Comparison of ENCODE assay signal across 10 cellular contexts in genomic region chr22:24564376-24565058, GRCh38. TPM values are rescaled to one million over a fixed set of nuclear protein-coding genes. Genes with fewer than 3 reads are reported as not detected.
A peak's percentile ranks its signal among the peaks of the same experiment; 100 is the strongest.
DNase-seq lines count a peak whose midpoint lies in the region; ATAC-seq and TF ChIP-seq lines count a peak whose summit lies in the region.
"Had no signal": no experiment of that assay in that cellular context is flagged by ENCODE, and none has a peak within 500 bp of the region (broad histone marks: within the 10 kb centered on the region; RNA-seq: fewer than 3 reads in every experiment).

No MANE protein-coding gene starts in this region.

- intact Hi-C loops in body of pancreas (cut with DNase I) (no loop called here), right cardiac atrium (cut with DNase I) (no loop called here)

- CTCF ChIA-PET in activated CD8-positive, alpha-beta memory T cell treated with anti-CD3 and anti-CD28 coated beads, Interleukin-2, amount 10 ng/mL, durations not matched to agents 7 days and 5 days (lab: Charles Lee) = interaction anchor here (0.7 to 1.2 kb wide), 2 partner anchors 10 to 28 kb away, joined by 3 read pairs; partner anchors contain the start of gene GUCD1

- no peaks in the 10 kb centered on the region for H3K9me3 Mint-ChIP-seq in activated CD8-positive, alpha-beta memory T cell treated with anti-CD3 and anti-CD28 coated beads, Interleukin-2, amount 10 ng/mL, durations not matched to agents 7 days and 5 days (ENCODE audit: low read depth)
- no peaks in the 10 kb centered on the region for H3K9me3 Mint-ChIP-seq in stimulated activated effector memory CD8-positive, alpha-beta T cell treated with anti-CD3 and anti-CD28 coated beads, Interleukin-12 subunit alpha, Interleukin-12 subunit beta, amount 100 ng/mL, for 72 hours

- H3K36me3 Mint-ChIP-seq in activated CD8-positive, alpha-beta memory T cell treated with anti-CD3 and anti-CD28 coated beads, Interleukin-2, amount 10 ng/mL, durations not matched to agents 7 days and 5 days = peaks cover 40% of the 10 kb centered on the region
- peaks cover 99% of the 10 kb centered on the region for H3K36me3 Mint-ChIP-seq in stimulated activated effector memory CD8-positive, alpha-beta T cell treated with anti-CD3 and anti-CD28 coated beads, Interleukin-12 subunit alpha, Interleukin-12 subunit beta, amount 100 ng/mL, for 72 hours

- H3K27ac Mint-ChIP-seq in activated CD8-positive, alpha-beta memory T cell treated with anti-CD3 and anti-CD28 coated beads, Interleukin-2, amount 10 ng/mL, durations not matched to agents 7 days and 5 days = peak overlapping the region; percentile 52
- H3K27ac Mint-ChIP-seq in stimulated activated effector memory CD8-positive, alpha-beta T cell treated with anti-CD3 and anti-CD28 coated beads, Interleukin-12 subunit alpha, Interleukin-12 subunit beta, amount 100 ng/mL, for 72 hours = peak overlapping the region; percentile 78

- no peak for ATAC-seq in activated CD8-positive, alpha-beta memory T cell treated with anti-CD3 and anti-CD28 coated beads, Interleukin-2, amount 10 ng/mL, durations not matched to agents 7 days and 5 days
- ATAC-seq in body of pancreas (peak; percentile 24), right cardiac atrium (peak; percentile 78 to 83), HG02798 (IDR thresholded peaks at IDR 0.05; ENCODE audit: poor library complexity, unreplicated experiment) (no peak)
- no peak for ATAC-seq in stimulated activated effector memory CD8-positive, alpha-beta T cell treated with anti-CD3 and anti-CD28 coated beads, Interleukin-12 subunit alpha, Interleukin-12 subunit beta, amount 100 ng/mL, for 72 hours

- H3K4me1 Mint-ChIP-seq in activated CD8-positive, alpha-beta memory T cell treated with anti-CD3 and anti-CD28 coated beads, Interleukin-2, amount 10 ng/mL, durations not matched to agents 7 days and 5 days = peaks cover 42% of the 10 kb centered on the region
- peaks cover 42% of the 10 kb centered on the region for H3K4me1 Mint-ChIP-seq in stimulated activated effector memory CD8-positive, alpha-beta T cell treated with anti-CD3 and anti-CD28 coated beads, Interleukin-12 subunit alpha, Interleukin-12 subunit beta, amount 100 ng/mL, for 72 hours

- no peaks in the 10 kb centered on the region for H3K9me3 ChIP-seq in body of pancreas
- H3K9me3 ChIP-seq in right cardiac atrium (ENCODE audit: control insufficient read depth, low read length) = no peaks in the 10 kb centered on the region
- H3K9me3 ChIP-seq: colonic mucosa had no signal

- H3K4me3 ChIP-seq in body of pancreas = no peak overlapping the region
- H3K4me3 ChIP-seq in right cardiac atrium (ENCODE audit: low read length) = no peak overlapping the region
- H3K4me3 ChIP-seq: colonic mucosa had no signal

- H3K27ac ChIP-seq in body of pancreas (no peak overlapping the region), right cardiac atrium (ENCODE audit: low read length) (peak overlapping the region; percentile 97)
- H3K27ac ChIP-seq: colonic mucosa had no signal

- H3K4me1 ChIP-seq in body of pancreas (peaks cover 20% of the 10 kb centered on the region), right cardiac atrium (ENCODE audit: control insufficient read depth, insufficient read depth, low read length) (peaks cover 8% of the 10 kb centered on the region)
- H3K4me1 ChIP-seq: colonic mucosa had no signal

- TF ChIP-seq POLR2A in body of pancreas (IDR thresholded peaks at IDR 0.05) = no peak

- WGBS in body of pancreas, 2 donors = 46 to 52% methylated on average over 2 of the region's 2 CpGs
- 45% methylated on average over 2 of the region's 2 CpGs for WGBS in right cardiac atrium

- H3K36me3 ChIP-seq in body of pancreas (replicated peaks in 1 of 2; ENCODE audit: insufficient read depth in 1 of 2, low read depth in 2 of 2) = peaks cover 0 to 7% of the 10 kb centered on the region in 2 donors

- no peak for TF ChIP-seq CTCF in body of pancreas (IDR thresholded peaks at IDR 0.05)

- no peak overlapping the region for H3K4me3 Mint-ChIP-seq in activated CD8-positive, alpha-beta memory T cell treated with anti-CD3 and anti-CD28 coated beads, Interleukin-2, amount 10 ng/mL, durations not matched to agents 7 days and 5 days
- H3K4me3 Mint-ChIP-seq in stimulated activated effector memory CD8-positive, alpha-beta T cell treated with anti-CD3 and anti-CD28 coated beads, Interleukin-12 subunit alpha, Interleukin-12 subunit beta, amount 100 ng/mL, for 72 hours = no peak overlapping the region

- no peak for DNase-seq in activated CD8-positive, alpha-beta memory T cell treated with anti-CD3 and anti-CD28 coated beads, Interleukin-2, amount 10 ng/mL, durations not matched to agents 7 days and 5 days
- DNase-seq in activated CD8-positive, alpha-beta memory T cell treated with anti-CD3 and anti-CD28 coated beads, Interleukin-2, amount 50 U/mL, for 48 hours = no peak
- no peak for DNase-seq in body of pancreas
- DNase-seq in right cardiac atrium = peak in 1 of 3 donors; percentile 54
- no peak for DNase-seq in stimulated activated effector memory CD8-positive, alpha-beta T cell treated with anti-CD3 and anti-CD28 coated beads, Interleukin-12 subunit alpha, Interleukin-12 subunit beta, amount 100 ng/mL, for 72 hours (ENCODE audit: low spot score in 2 of 2)
- DNase-seq in NCI-H524 (lab: John Stamatoyannopoulos, UW) = no peak
- DNase-seq in HT-29 (ENCODE audit: low spot score) = no peak
- DNase-seq: colonic mucosa, NCI-H510A had no signal

- no peaks in the 10 kb centered on the region for H3K27me3 Mint-ChIP-seq in activated CD8-positive, alpha-beta memory T cell treated with anti-CD3 and anti-CD28 coated beads, Interleukin-2, amount 10 ng/mL, durations not matched to agents 7 days and 5 days

- H3K27me3 ChIP-seq in body of pancreas (no peaks in the 10 kb centered on the region), right cardiac atrium (ENCODE audit: control insufficient read depth, insufficient read depth) (no peaks in the 10 kb centered on the region)
- H3K27me3 ChIP-seq: colonic mucosa had no signal

RNA-seq across cellular contexts. Expression of gene SNRPD3, which starts 8.7 kb away (rescaled TPM):
- total RNA-seq in activated CD8-positive, alpha-beta memory T cell treated with anti-CD3 and anti-CD28 coated beads, Interleukin-2, amount 10 ng/mL, durations not matched to agents 7 days and 5 days = 100 to 1,000 TPM; 132 to 139 TPM
- total RNA-seq in body of pancreas = 10 to 100 TPM; 30.4 to 65.6 TPM
- total RNA-seq in right cardiac atrium = 10 to 100 TPM; 63.4 to 73.4 (median 67.7) TPM
- 109 TPM for polyA plus RNA-seq in right cardiac atrium
- total RNA-seq in HT-29 (2014; rRNA removed; shearing (Covaris generic)) = 170 and 171 TPM in 2 replicates

RNA-seq across cellular contexts. Expression of gene GUCD1, which starts 9.6 kb away (rescaled TPM):
- 100 to 1,000 TPM; 130 to 150 TPM for total RNA-seq in activated CD8-positive, alpha-beta memory T cell treated with anti-CD3 and anti-CD28 coated beads, Interleukin-2, amount 10 ng/mL, durations not matched to agents 7 days and 5 days
- total RNA-seq in body of pancreas = 10 to 100 TPM; 44.4 to 58.7 TPM
- total RNA-seq in right cardiac atrium = 100 to 1,000 TPM; 124 to 144 (median 135) TPM
- polyA plus RNA-seq in right cardiac atrium = 161 TPM
- 178 and 179 TPM in 2 replicates for total RNA-seq in HT-29 (2014; rRNA removed; shearing (Covaris generic))

RNA-seq across cellular contexts. Expression of gene LRRC75B, which starts 28.4 kb away (rescaled TPM):
- 1 to 10 TPM; 1.6 to 2.1 TPM for total RNA-seq in activated CD8-positive, alpha-beta memory T cell treated with anti-CD3 and anti-CD28 coated beads, Interleukin-2, amount 10 ng/mL, durations not matched to agents 7 days and 5 days
- 10 to 100 TPM; 20.8 to 33.9 TPM for total RNA-seq in body of pancreas
- total RNA-seq in right cardiac atrium = 1 to 10 TPM; 5.1 to 7.3 (median 5.9) TPM
- polyA plus RNA-seq in right cardiac atrium = 6.1 TPM
- total RNA-seq in HT-29 (2014; rRNA removed; shearing (Covaris generic)) = 11.7 and 13.5 TPM in 2 replicates

RNA-seq across cellular contexts. Expression of gene GGT1, which starts 38.5 kb away (rescaled TPM):
- total RNA-seq in activated CD8-positive, alpha-beta memory T cell treated with anti-CD3 and anti-CD28 coated beads, Interleukin-2, amount 10 ng/mL, durations not matched to agents 7 days and 5 days = 10 to 100 TPM; 51.2 to 66.0 TPM
- total RNA-seq in body of pancreas (10 to 100 TPM; 45.4 to 58.7 TPM), right cardiac atrium (1 to 10 TPM; 4.1 to 7.2 (median 5.9) TPM)
- polyA plus RNA-seq in right cardiac atrium = 3.7 TPM
- 15.1 and 27.1 TPM in 2 replicates for total RNA-seq in HT-29 (2014; rRNA removed; shearing (Covaris generic))

Comparison
In these comparisons a context has a peak if more than half of its experiments do, and no peak if none do; other contexts are left out.
1. ATAC-seq: peak in body of pancreas (single experiment) and right cardiac atrium (2 of 2); none in activated CD8-positive, alpha-beta memory T cell treated with anti-CD3 and anti-CD28 coated beads, Interleukin-2, amount 10 ng/mL, durations not matched to agents 7 days and 5 days (single experiment), stimulated activated effector memory CD8-positive, alpha-beta T cell treated with anti-CD3 and anti-CD28 coated beads, Interleukin-12 subunit alpha, Interleukin-12 subunit beta, amount 100 ng/mL, for 72 hours (single experiment) and HG02798 (single experiment).